In genomic region chr18:54280206-54280550, GRCh38 we compare ENCODE assay signal across 18 cellular contexts. TPM values are rescaled to one million over a fixed set of nuclear protein-coding genes. Genes with fewer than 3 reads are reported as not detected.
DNase-seq lines count a peak whose midpoint lies in the region; ATAC-seq and TF ChIP-seq lines count a peak whose summit lies in the region.
"Had no signal": no experiment of that assay in that cellular context is flagged by ENCODE, and none has a peak within 500 bp of the region (broad histone marks: within the 10 kb centered on the region; RNA-seq: fewer than 3 reads in every experiment).

No MANE protein-coding gene starts in this region.

- H3K9ac ChIP-seq in KMS-11 = no peak overlapping the region

- H3K4me3 Mint-ChIP-seq in brain = no peak overlapping the region
- H3K4me3 Mint-ChIP-seq in nephron progenitor cell = peak overlapping the region; percentile 66
- H3K4me3 Mint-ChIP-seq: activated CD4-positive, alpha-beta T cell treated with anti-CD3 and anti-CD28 coated beads, Interleukin-2, amount 10 ng/mL, durations not matched to agents 24 days and 14 days had no signal

- H3K27me3 Mint-ChIP-seq in brain (no peaks in the 10 kb centered on the region), nephron progenitor cell (ENCODE audit: low read depth, poor library complexity) (no peaks in the 10 kb centered on the region)
- H3K27me3 Mint-ChIP-seq: activated CD4-positive, alpha-beta T cell treated with anti-CD3 and anti-CD28 coated beads, Interleukin-2, amount 10 ng/mL, durations not matched to agents 24 days and 14 days; CD4-positive, CD25-positive, alpha-beta regulatory T cell had no signal

- H3K9me3 Mint-ChIP-seq in brain (no peaks in the 10 kb centered on the region), nephron progenitor cell (no peaks in the 10 kb centered on the region)
- H3K9me3 Mint-ChIP-seq: activated CD4-positive, alpha-beta T cell treated with anti-CD3 and anti-CD28 coated beads, Interleukin-2, amount 10 ng/mL, durations not matched to agents 24 days and 14 days; CD4-positive, CD25-positive, alpha-beta regulatory T cell had no signal

- ATAC-seq in GM19397 (IDR thresholded peaks at IDR 0.05; ENCODE audit: unreplicated experiment) (no peak), HG03439 (IDR thresholded peaks at IDR 0.05; ENCODE audit: unreplicated experiment) (no peak)
- ATAC-seq: GM12878 had no signal

- peaks cover 75% of the 10 kb centered on the region for H3K36me3 Mint-ChIP-seq in brain
- H3K36me3 Mint-ChIP-seq in nephron progenitor cell (ENCODE audit: low read depth) = peaks cover 80% of the 10 kb centered on the region

- no peak overlapping the region for H3K27ac ChIP-seq in KMS-11
- H3K27ac ChIP-seq: esophagus muscularis mucosa had no signal

- no peaks in the 10 kb centered on the region for H3K27me3 ChIP-seq in KMS-11 (ENCODE audit: insufficient read depth, low read depth)
- H3K27me3 ChIP-seq: esophagus muscularis mucosa had no signal

- peak; percentile 12 for DNase-seq in NCI-H748 (lab: John Stamatoyannopoulos, UW; ENCODE audit: unreplicated experiment)
- DNase-seq in NCI-H748 treated with DMSO at 0.1 percent for 48 hours (lab: John Stamatoyannopoulos, UW) = no peak
- DNase-seq in nephron progenitor cell = no peak
- DNase-seq in NCI-H1092 treated with DMSO at 0.1 percent for 48 hours (lab: John Stamatoyannopoulos, UW) = no peak
- DNase-seq: activated CD4-positive, alpha-beta T cell treated with anti-CD3 and anti-CD28 coated beads, Interleukin-2, amount 10 ng/mL, durations not matched to agents 24 days and 14 days; activated naive CD4-positive, alpha-beta T cell treated with anti-CD3 and anti-CD28 coated beads, Interleukin-2, amount 50 U/mL, for 16 hours; activated T-cell treated with anti-CD3 and anti-CD28 coated beads for 4 hours; CD4-positive, CD25-positive, alpha-beta regulatory T cell; HCEC 1CT; head of caudate nucleus; NCI-H2081; stimulated activated CD4-positive, alpha-beta T cell treated with anti-CD3 and anti-CD28 coated beads, Interleukin-2, amount 100 ng/mL, for 24 hours had no signal

- TF ChIP-seq CTCF in KMS-11 (conservative IDR thresholded peaks at IDR 0.05; ENCODE audit: low read depth, low read length) (no peak), brain (conservative IDR thresholded peaks at IDR 0.05) (no peak), nephron progenitor cell (IDR thresholded peaks at IDR 0.05) (no peak)

- H3K27ac Mint-ChIP-seq in brain = peak overlapping the region in 4 of 5 experiments; percentile 18 to 76 (median 48)
- H3K27ac Mint-ChIP-seq in nephron progenitor cell = peak overlapping the region; percentile 90
- H3K27ac Mint-ChIP-seq: activated CD4-positive, alpha-beta T cell treated with anti-CD3 and anti-CD28 coated beads, Interleukin-2, amount 10 ng/mL, durations not matched to agents 24 days and 14 days had no signal

- H3K4me3 ChIP-seq in KMS-11 (IDR thresholded peaks at IDR 0.05; ENCODE audit: insufficient read depth, low read depth, low read length) = no peak overlapping the region
- H3K4me3 ChIP-seq: esophagus muscularis mucosa, GM12878 had no signal

- H3K4me1 Mint-ChIP-seq in brain (peaks cover 30% of the 10 kb centered on the region), nephron progenitor cell (peaks cover 15% of the 10 kb centered on the region)

- no peaks in the 10 kb centered on the region for H4K20me1 ChIP-seq in KMS-11 (ENCODE audit: insufficient read depth)

- peaks cover 56% of the 10 kb centered on the region for H3K4me1 ChIP-seq in KMS-11 (ENCODE audit: low read depth, poor library complexity, severe bottlenecking)
- H3K4me1 ChIP-seq: esophagus muscularis mucosa had no signal

- no peak overlapping the region for H2AFZ ChIP-seq in KMS-11 (ENCODE audit: low read depth)

- H3K79me2 ChIP-seq in KMS-11 (ENCODE audit: insufficient read depth, low read depth) = no peaks in the 10 kb centered on the region

- H3K36me3 ChIP-seq in KMS-11 (ENCODE audit: insufficient read depth) = peaks cover 16% of the 10 kb centered on the region; the same call in 1 of the 2 replicates

- H3K4me2 ChIP-seq in KMS-11 = peak overlapping the region; percentile 17

RNA-seq across cellular contexts. Expression of gene POLI, which starts 10.9 kb away (rescaled TPM):
- polyA plus RNA-seq in brain (ENCODE audit: insufficient read depth, low read depth, low replicate concordance) = 6.6 TPM

RNA-seq across cellular contexts. Expression of gene MBD2, which starts 55.7 kb away (rescaled TPM):
- 44.5 TPM for polyA plus RNA-seq in brain (ENCODE audit: insufficient read depth, low read depth, low replicate concordance)
